4 cellular contexts compared by ENCODE assay signal in the genomic region with DNA sequence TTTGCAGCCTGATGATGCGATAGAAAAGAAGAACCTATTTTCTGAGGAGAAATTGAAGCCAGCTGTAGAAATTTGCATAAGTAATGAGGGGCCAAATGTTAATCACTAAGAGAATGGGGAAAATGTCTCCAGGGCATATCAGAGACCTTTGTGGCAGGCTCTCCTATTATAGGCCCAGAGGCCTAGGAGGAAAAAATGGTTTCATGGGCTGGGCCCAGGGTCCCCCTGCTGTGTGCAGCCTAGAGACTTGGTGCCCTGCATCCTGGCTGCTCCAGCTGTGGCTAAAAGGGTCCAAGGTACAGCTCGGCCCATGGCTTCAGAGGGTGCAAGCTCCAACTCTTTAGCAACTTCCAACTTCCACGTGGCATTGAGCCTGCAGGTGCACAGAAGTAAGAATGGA.
TF ChIP-seq lines count a peak whose summit lies in the region.

No MANE protein-coding gene starts in this region.

TF ChIP-seq in A549, 52 proteins besides CTCF, POLR2A, EP300 and RAD21 (continued from another document):
- TF ChIP-seq MYC (IDR thresholded peaks at IDR 0.05; ENCODE audit: borderline replicate concordance, low read length) (no peak), ZSCAN20 (CRISPR knock-in tag; IDR thresholded peaks at IDR 0.05) (no peak), BHLHE40 (IDR thresholded peaks at IDR 0.05; ENCODE audit: low read depth, low read length) (no peak)
TF ChIP-seq in A549: peak in this region for 1.

TF ChIP-seq in HEK293, 187 proteins besides CTCF, POLR2A, EP300 and RAD21 (continued from another document):
- TF ChIP-seq, protein P1, sequence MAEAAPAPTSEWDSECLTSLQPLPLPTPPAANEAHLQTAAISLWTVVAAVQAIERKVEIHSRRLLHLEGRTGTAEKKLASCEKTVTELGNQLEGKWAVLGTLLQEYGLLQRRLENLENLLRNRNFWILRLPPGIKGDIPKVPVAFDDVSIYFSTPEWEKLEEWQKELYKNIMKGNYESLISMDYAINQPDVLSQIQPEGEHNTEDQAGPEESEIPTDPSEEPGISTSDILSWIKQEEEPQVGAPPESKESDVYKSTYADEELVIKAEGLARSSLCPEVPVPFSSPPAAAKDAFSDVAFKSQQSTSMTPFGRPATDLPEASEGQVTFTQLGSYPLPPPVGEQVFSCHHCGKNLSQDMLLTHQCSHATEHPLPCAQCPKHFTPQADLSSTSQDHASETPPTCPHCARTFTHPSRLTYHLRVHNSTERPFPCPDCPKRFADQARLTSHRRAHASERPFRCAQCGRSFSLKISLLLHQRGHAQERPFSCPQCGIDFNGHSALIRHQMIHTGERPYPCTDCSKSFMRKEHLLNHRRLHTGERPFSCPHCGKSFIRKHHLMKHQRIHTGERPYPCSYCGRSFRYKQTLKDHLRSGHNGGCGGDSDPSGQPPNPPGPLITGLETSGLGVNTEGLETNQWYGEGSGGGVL (tag by site-specific recombination; IDR thresholded peaks at IDR 0.05) = no peak
- TF ChIP-seq SETDB1 (IDR thresholded peaks at IDR 0.05; ENCODE audit: insufficient read length, low read length) = peak; percentile 49

TF ChIP-seq in K562, 482 proteins besides CTCF, POLR2A, EP300 and RAD21 (continued from another document):
- TF ChIP-seq, protein P2, sequence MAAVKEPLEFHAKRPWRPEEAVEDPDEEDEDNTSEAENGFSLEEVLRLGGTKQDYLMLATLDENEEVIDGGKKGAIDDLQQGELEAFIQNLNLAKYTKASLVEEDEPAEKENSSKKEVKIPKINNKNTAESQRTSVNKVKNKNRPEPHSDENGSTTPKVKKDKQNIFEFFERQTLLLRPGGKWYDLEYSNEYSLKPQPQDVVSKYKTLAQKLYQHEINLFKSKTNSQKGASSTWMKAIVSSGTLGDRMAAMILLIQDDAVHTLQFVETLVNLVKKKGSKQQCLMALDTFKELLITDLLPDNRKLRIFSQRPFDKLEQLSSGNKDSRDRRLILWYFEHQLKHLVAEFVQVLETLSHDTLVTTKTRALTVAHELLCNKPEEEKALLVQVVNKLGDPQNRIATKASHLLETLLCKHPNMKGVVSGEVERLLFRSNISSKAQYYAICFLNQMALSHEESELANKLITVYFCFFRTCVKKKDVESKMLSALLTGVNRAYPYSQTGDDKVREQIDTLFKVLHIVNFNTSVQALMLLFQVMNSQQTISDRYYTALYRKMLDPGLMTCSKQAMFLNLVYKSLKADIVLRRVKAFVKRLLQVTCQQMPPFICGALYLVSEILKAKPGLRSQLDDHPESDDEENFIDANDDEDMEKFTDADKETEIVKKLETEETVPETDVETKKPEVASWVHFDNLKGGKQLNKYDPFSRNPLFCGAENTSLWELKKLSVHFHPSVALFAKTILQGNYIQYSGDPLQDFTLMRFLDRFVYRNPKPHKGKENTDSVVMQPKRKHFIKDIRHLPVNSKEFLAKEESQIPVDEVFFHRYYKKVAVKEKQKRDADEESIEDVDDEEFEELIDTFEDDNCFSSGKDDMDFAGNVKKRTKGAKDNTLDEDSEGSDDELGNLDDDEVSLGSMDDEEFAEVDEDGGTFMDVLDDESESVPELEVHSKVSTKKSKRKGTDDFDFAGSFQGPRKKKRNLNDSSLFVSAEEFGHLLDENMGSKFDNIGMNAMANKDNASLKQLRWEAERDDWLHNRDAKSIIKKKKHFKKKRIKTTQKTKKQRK (IDR thresholded peaks at IDR 0.05; ENCODE audit: borderline replicate concordance, low read depth, low read length) = peak; percentile 29; the same call in 1 of the 2 replicates
- TF ChIP-seq ZFP36 (IDR thresholded peaks at IDR 0.05; ENCODE audit: low read depth, low read length, partially characterized antibody) = peak; percentile 51

TF ChIP-seq in HEK293T, 16 proteins besides CTCF, POLR2A, EP300 and RAD21 (continued from another document):
- TF ChIP-seq BHLHE40 (IDR thresholded peaks at IDR 0.05; ENCODE audit: borderline replicate concordance) (no peak), SUZ12 (IDR thresholded peaks at IDR 0.05) (no peak), ELF4 (IDR thresholded peaks at IDR 0.05) (no peak), CTBP1 (IDR thresholded peaks at IDR 0.05; ENCODE audit: borderline replicate concordance) (no peak), FOXM1 (IDR thresholded peaks at IDR 0.05; ENCODE audit: borderline replicate concordance) (no peak), NFRKB (IDR thresholded peaks at IDR 0.05) (no peak), ARNT (IDR thresholded peaks at IDR 0.05) (no peak), LEF1 (IDR thresholded peaks at IDR 0.05; ENCODE audit: borderline replicate concordance) (no peak)
- TF ChIP-seq, protein P3, sequence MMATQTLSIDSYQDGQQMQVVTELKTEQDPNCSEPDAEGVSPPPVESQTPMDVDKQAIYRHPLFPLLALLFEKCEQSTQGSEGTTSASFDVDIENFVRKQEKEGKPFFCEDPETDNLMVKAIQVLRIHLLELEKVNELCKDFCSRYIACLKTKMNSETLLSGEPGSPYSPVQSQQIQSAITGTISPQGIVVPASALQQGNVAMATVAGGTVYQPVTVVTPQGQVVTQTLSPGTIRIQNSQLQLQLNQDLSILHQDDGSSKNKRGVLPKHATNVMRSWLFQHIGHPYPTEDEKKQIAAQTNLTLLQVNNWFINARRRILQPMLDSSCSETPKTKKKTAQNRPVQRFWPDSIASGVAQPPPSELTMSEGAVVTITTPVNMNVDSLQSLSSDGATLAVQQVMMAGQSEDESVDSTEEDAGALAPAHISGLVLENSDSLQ (IDR thresholded peaks at IDR 0.05) = no peak
